9 cellular contexts compared by ENCODE assay signal in the genomic region with DNA sequence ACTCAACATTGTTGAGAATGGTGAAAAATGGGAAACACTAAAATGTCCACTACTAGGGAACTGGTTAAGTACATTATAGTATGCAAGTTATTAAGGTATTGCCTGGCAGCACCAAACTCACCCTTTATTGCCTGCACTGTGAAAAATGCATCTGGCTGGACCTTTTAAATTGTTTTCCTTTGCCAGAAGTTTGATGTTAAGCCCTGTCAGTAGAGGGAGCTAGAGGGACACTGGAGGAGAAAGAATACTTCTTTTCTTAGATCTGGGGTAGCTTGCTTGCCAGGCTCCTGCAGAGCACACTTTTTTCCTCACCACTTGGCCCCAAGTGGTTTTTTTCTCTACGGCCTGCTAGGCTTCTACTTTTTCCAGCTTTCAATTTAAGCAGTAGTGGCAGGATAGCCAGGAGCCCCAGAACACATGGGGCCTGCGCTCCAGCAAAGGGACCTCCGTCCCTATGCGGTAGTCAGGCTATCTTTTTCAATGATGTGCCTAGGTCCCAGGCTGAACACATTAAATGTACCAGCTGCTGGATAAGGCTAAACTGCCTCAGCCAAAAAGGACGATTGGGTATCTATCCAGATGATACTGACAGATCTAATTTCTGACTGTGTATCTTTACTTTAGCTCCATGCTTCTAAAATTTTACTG. TPM values are rescaled to one million over a fixed set of nuclear protein-coding genes. Genes with fewer than 3 reads are reported as not detected.
DNase-seq lines count a peak whose midpoint lies in the region; ATAC-seq and TF ChIP-seq lines count a peak whose summit lies in the region.
"Had no signal": no experiment of that assay in that cellular context is flagged by ENCODE, and none has a peak within 500 bp of the region (broad histone marks: within the 10 kb centered on the region; RNA-seq: fewer than 3 reads in every experiment).

No MANE protein-coding gene starts in this region.

- no peak overlapping the region for H3K14ac ChIP-seq in mesenchymal stem cell (ENCODE audit: low read length in 2 of 2)

- H3K9me2 ChIP-seq in MM.1S (replicated peaks; ENCODE audit: insufficient read depth, low read length), result no peaks in the 10 kb centered on the region

- no peaks in the 10 kb centered on the region for H3K36me3 ChIP-seq in MM.1S (replicated peaks; ENCODE audit: insufficient read depth, low read length)
- no peaks in the 10 kb centered on the region for H3K36me3 ChIP-seq in adipocyte (ENCODE audit: control insufficient read depth, insufficient read depth, low read length, severe bottlenecking)
- H3K36me3 ChIP-seq in mesenchymal stem cell (ENCODE audit: control insufficient read depth in 1 of 2, insufficient read depth in 2 of 2, low read depth in 1 of 2, low read length in 2 of 2), result no peaks in the 10 kb centered on the region
- H3K36me3 ChIP-seq: BLaER1 treated with 17β-estradiol and CSF1 and Interleukin-3, amounts not matched to agents 10 nM and 100 nM had no signal

- H3K79me1 ChIP-seq in mesenchymal stem cell (replicated peaks; ENCODE audit: low read length, poor library complexity, severe bottlenecking), result no peaks in the 10 kb centered on the region

- no peak overlapping the region for H4K91ac ChIP-seq in mesenchymal stem cell (ENCODE audit: low read length)

- H3K4me3 ChIP-seq in MM.1S (ENCODE audit: low read length), result no peak overlapping the region
- H3K4me3 ChIP-seq in adipocyte (ENCODE audit: low read length), result no peak overlapping the region
- no peak overlapping the region for H3K4me3 ChIP-seq in mesenchymal stem cell (ENCODE audit: insufficient read depth in 1 of 2, low read depth in 1 of 2, low read length in 2 of 2)
- H3K4me3 ChIP-seq: BLaER1 treated with 17β-estradiol and CSF1 and Interleukin-3, amounts not matched to agents 10 nM and 100 nM had no signal

- WGBS in mesenchymal stem cell, result 87% methylated on average over 5 of the region's 5 CpGs

- H3K9ac ChIP-seq in MM.1S (ENCODE audit: low read length) (no peak overlapping the region), adipocyte (ENCODE audit: low read length) (no peak overlapping the region), mesenchymal stem cell (ENCODE audit: low read length) (no peak overlapping the region)
- H3K9ac ChIP-seq: BLaER1 treated with 17β-estradiol and CSF1 and Interleukin-3, amounts not matched to agents 10 nM and 100 nM had no signal

- no peak overlapping the region for H2BK12ac ChIP-seq in mesenchymal stem cell (ENCODE audit: low read length in 2 of 2)

- ATAC-seq in GM18517 (IDR thresholded peaks at IDR 0.05; ENCODE audit: unreplicated experiment), result no peak
- no peak for ATAC-seq in HG02763 (IDR thresholded peaks at IDR 0.05; ENCODE audit: unreplicated experiment)

- H2BK120ac ChIP-seq in mesenchymal stem cell (ENCODE audit: low read depth, low read length), result no peak overlapping the region

- H3K27me3 ChIP-seq in MM.1S (replicated peaks; ENCODE audit: insufficient read depth, low read length) (no peaks in the 10 kb centered on the region), adipocyte (replicated peaks; ENCODE audit: control insufficient read depth, insufficient read depth, low read length) (no peaks in the 10 kb centered on the region), mesenchymal stem cell (ENCODE audit: control insufficient read depth in 1 of 2, insufficient read depth in 1 of 2, low read length in 2 of 2) (no peaks in the 10 kb centered on the region)
- H3K27me3 ChIP-seq: BLaER1 treated with 17β-estradiol and CSF1 and Interleukin-3, amounts not matched to agents 10 nM and 100 nM had no signal

- H2AK5ac ChIP-seq in mesenchymal stem cell (ENCODE audit: low read length, severe bottlenecking), result no peak overlapping the region

- H3K9me3 ChIP-seq in MM.1S (replicated peaks; ENCODE audit: insufficient read depth, low read length) (no peaks in the 10 kb centered on the region), adipocyte (ENCODE audit: control insufficient read depth, low read length) (no peaks in the 10 kb centered on the region), mesenchymal stem cell (ENCODE audit: control insufficient read depth, low read length) (no peaks in the 10 kb centered on the region)
- H3K9me3 ChIP-seq: BLaER1 treated with 17β-estradiol and CSF1 and Interleukin-3, amounts not matched to agents 10 nM and 100 nM had no signal

- no peak overlapping the region for H2BK15ac ChIP-seq in mesenchymal stem cell (ENCODE audit: low read depth, poor library complexity, severe bottlenecking)

- H3K4ac ChIP-seq in mesenchymal stem cell (ENCODE audit: low read depth in 1 of 2, low read length in 2 of 2), result no peak overlapping the region

- H4K8ac ChIP-seq in mesenchymal stem cell (ENCODE audit: low read length), result no peak overlapping the region

- no peaks in the 10 kb centered on the region for H4K20me1 ChIP-seq in MM.1S (ENCODE audit: insufficient read depth, low read length)
- H4K20me1 ChIP-seq: BLaER1 treated with 17β-estradiol and CSF1 and Interleukin-3, amounts not matched to agents 10 nM and 100 nM had no signal

- TF ChIP-seq CTCF in MM.1S (IDR thresholded peaks at IDR 0.05; ENCODE audit: low read length), result peak; percentile 64

- H3K4me1 ChIP-seq in MM.1S (ENCODE audit: low read length) (no peaks in the 10 kb centered on the region), adipocyte (ENCODE audit: control insufficient read depth, insufficient read depth, low read length) (no peaks in the 10 kb centered on the region), mesenchymal stem cell (ENCODE audit: control insufficient read depth, insufficient read depth, low read depth, low read length) (no peaks in the 10 kb centered on the region)
- H3K4me1 ChIP-seq: BLaER1 treated with 17β-estradiol and CSF1 and Interleukin-3, amounts not matched to agents 10 nM and 100 nM had no signal

- H3K23ac ChIP-seq in mesenchymal stem cell (ENCODE audit: low read length in 2 of 2), result no peak overlapping the region

- DNase-seq in NCI-H1436 (lab: John Stamatoyannopoulos, UW), result peak; percentile 42
- no peak for DNase-seq in NCI-H1436 treated with DMSO at 0.1 percent for 48 hours (lab: John Stamatoyannopoulos, UW)
- DNase-seq in MM.1S, result peak; percentile 76
- peak; percentile 31 for DNase-seq in adipocyte (ENCODE audit: low read depth)
- peak; percentile 24 for DNase-seq in mesenchymal stem cell
- no peak for DNase-seq in C1 segment of cervical spinal cord (lab: John Stamatoyannopoulos, UW)

- no peaks in the 10 kb centered on the region for H3K79me2 ChIP-seq in MM.1S (ENCODE audit: low read length)

- H3K4me2 ChIP-seq in MM.1S (ENCODE audit: low read depth, low read length) (no peak overlapping the region), mesenchymal stem cell (ENCODE audit: low read length, poor library complexity, severe bottlenecking) (no peak overlapping the region)
- H3K4me2 ChIP-seq: BLaER1 treated with 17β-estradiol and CSF1 and Interleukin-3, amounts not matched to agents 10 nM and 100 nM had no signal

- H3K27ac ChIP-seq in MM.1S (ENCODE audit: low read length) (no peak overlapping the region), mesenchymal stem cell (ENCODE audit: low read length, poor library complexity, severe bottlenecking) (no peak overlapping the region)
- H3K27ac ChIP-seq: BLaER1 treated with 17β-estradiol and CSF1 and Interleukin-3, amounts not matched to agents 10 nM and 100 nM had no signal

- no peaks in the 10 kb centered on the region for H3F3A ChIP-seq in MM.1S (ENCODE audit: insufficient read depth, low read length)

- H2BK5ac ChIP-seq in mesenchymal stem cell (ENCODE audit: low read depth, low read length, poor library complexity, severe bottlenecking), result no peak overlapping the region

- H2AFZ ChIP-seq in MM.1S (ENCODE audit: low read length) (no peak overlapping the region), mesenchymal stem cell (ENCODE audit: low read depth, low read length) (no peak overlapping the region)

- no peak overlapping the region for H3K18ac ChIP-seq in mesenchymal stem cell (ENCODE audit: low read depth in 1 of 2, low read length in 2 of 2)

RNA-seq across cellular contexts. Expression of a gene that starts 8.0 kb away (rescaled TPM):
- 19.7 TPM for polyA plus RNA-seq in mesenchymal stem cell (2013, experiment 1 of 2)
- polyA plus RNA-seq in mesenchymal stem cell (2013, experiment 2 of 2), result 18.7 TPM

RNA-seq across cellular contexts. Expression of a gene that starts 23.8 kb away (rescaled TPM):
- polyA plus RNA-seq in mesenchymal stem cell (2013, experiment 1 of 2), result 0.66 TPM
- polyA plus RNA-seq in mesenchymal stem cell (2013, experiment 2 of 2), result 0.62 TPM

RNA-seq across cellular contexts. Expression of a gene that starts 58.4 kb away (rescaled TPM):
- polyA plus RNA-seq in mesenchymal stem cell (2013, experiment 1 of 2), result 36.4 TPM
- polyA plus RNA-seq in mesenchymal stem cell (2013, experiment 2 of 2), result 37.6 TPM

Comparison
In these comparisons a context has a peak if more than half of its experiments do, and no peak if none do; other contexts are left out.
1. DNase-seq: peak in NCI-H1436 (single experiment), MM.1S (single experiment), adipocyte (single experiment) and mesenchymal stem cell (single experiment); none in NCI-H1436 treated with DMSO at 0.1 percent for 48 hours (single experiment) and C1 segment of cervical spinal cord (0 of 14).